ENCODE assay signal across 8 cellular contexts in the genomic region with DNA sequence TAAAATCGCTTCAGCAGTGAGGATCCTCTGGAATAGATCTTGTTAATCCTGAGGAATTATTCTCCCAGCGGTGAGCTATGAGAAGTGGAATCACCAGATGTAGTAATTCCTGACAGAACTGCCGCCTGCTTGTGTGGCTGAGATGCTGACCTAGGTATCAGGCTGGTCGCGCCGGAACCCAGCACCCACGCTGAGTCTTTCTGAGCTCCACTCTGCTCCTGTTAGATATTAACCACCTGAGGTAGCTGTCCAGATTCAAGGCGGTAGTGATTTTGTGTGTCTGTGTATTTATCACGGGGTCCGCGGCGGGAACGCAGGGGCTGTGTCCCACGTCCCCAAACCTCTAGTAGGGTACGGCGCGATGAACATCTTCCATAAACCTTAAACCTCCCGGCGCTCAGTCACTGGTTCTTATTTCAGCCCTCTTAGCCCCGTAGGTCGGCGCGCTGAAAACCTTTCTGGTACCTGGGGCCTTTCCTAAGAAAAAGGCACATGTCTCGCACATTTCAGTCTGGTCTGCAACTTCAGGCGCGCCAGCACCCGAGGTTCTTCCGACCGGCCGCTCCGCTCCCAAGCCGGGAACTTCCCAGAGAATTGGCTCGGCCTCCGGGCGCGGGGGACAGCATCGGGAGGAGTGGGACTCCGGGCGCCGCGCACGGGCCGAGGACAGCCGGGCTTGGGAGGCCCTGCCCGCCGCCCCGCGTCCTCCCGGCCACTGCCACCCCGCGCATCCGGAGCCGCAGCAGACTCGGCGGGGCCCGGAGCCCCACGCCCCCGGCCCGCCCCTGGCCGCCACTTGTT. TPM values are rescaled to one million over a fixed set of nuclear protein-coding genes. Genes with fewer than 3 reads are reported as not detected.
DNase-seq lines count a peak whose midpoint lies in the region; ATAC-seq, FAIRE-seq and TF ChIP-seq lines count a peak whose summit lies in the region.

No MANE protein-coding gene starts in this region.

- H3K36me3 ChIP-seq in CD4-positive, CD25-positive, alpha-beta regulatory T cell (ENCODE audit: control insufficient read depth, insufficient read depth, low read length): no peaks in the 10 kb centered on the region
- H3K36me3 ChIP-seq in WERI-Rb-1 (peaks cover 43% of the 10 kb centered on the region), esophagus (ENCODE audit: control insufficient read depth in 2 of 2, insufficient read depth in 2 of 2, low read length in 1 of 2) (peaks cover 0 to 5% of the 10 kb centered on the region in 2 donors)

- no peak for TF ChIP-seq CTCF in WERI-Rb-1 (IDR thresholded peaks at IDR 0.05; ENCODE audit: low read depth, low read length)
- TF ChIP-seq CTCF in neural crest cell (conservative IDR thresholded peaks at IDR 0.05): no peak

- H3K4me1 ChIP-seq in CD4-positive, CD25-positive, alpha-beta regulatory T cell (ENCODE audit: control insufficient read depth, insufficient read depth, low read length, poor library complexity, severe bottlenecking): peaks cover 41% of the 10 kb centered on the region
- H3K4me1 ChIP-seq in esophagus (ENCODE audit: control insufficient read depth in 2 of 2, insufficient read depth in 2 of 2, low read length in 1 of 2): peaks cover 11 to 26% of the 10 kb centered on the region in 2 donors

- no peaks in the 10 kb centered on the region for H3K27me3 ChIP-seq in CD4-positive, CD25-positive, alpha-beta regulatory T cell (ENCODE audit: control insufficient read depth, insufficient read depth, low read length)
- H3K27me3 ChIP-seq in WERI-Rb-1 (ENCODE audit: insufficient read depth, low read depth, severe bottlenecking): no peaks in the 10 kb centered on the region
- no peaks in the 10 kb centered on the region for H3K27me3 ChIP-seq in esophagus (ENCODE audit: control insufficient read depth in 1 of 2, insufficient read depth in 2 of 2, low read length in 2 of 2)

- WGBS in esophagus, 2 donors: 1 to 2% methylated on average over 44 to 60 of the region's 60 CpGs

- peak; percentile 57 for FAIRE-seq in HTR-8/SVneo (lab: Jason Lieb, UNC)

- H3K4me1 Mint-ChIP-seq in CD4-positive, CD25-positive, alpha-beta regulatory T cell: peaks cover 30 to 65% (median 51%) of the 10 kb centered on the region in 4 donors
- peaks cover 42% of the 10 kb centered on the region for H3K4me1 Mint-ChIP-seq in neural crest cell

- no peaks in the 10 kb centered on the region for H3K27me3 Mint-ChIP-seq in CD4-positive, CD25-positive, alpha-beta regulatory T cell
- no peaks in the 10 kb centered on the region for H3K27me3 Mint-ChIP-seq in neural crest cell (ENCODE audit: low read depth)

- no peak for ATAC-seq in CD4-positive, CD25-positive, alpha-beta regulatory T cell (ENCODE audit: low read depth in 2 of 2)
- peak; percentile 1 for ATAC-seq in GM18498 (IDR thresholded peaks at IDR 0.05; ENCODE audit: unreplicated experiment)
- no peak for ATAC-seq in GM18519 (IDR thresholded peaks at IDR 0.05; ENCODE audit: low FRiP score, unreplicated experiment)
- no peak for ATAC-seq in GM21786 (IDR thresholded peaks at IDR 0.05; ENCODE audit: unreplicated experiment)

- DNase-seq in CD4-positive, CD25-positive, alpha-beta regulatory T cell: peak in 1 of 3 donors; percentile 62
- DNase-seq in HTR-8/SVneo (ENCODE audit: insufficient read length, low spot score) (peak; percentile 75), WERI-Rb-1 (peak; percentile 38), neural crest cell (ENCODE audit: low read depth, low spot score) (no peak)

- peak overlapping the region; percentile 93 to 96 (median 94) for H3K4me3 Mint-ChIP-seq in CD4-positive, CD25-positive, alpha-beta regulatory T cell
- peak overlapping the region; percentile 90 for H3K4me3 Mint-ChIP-seq in neural crest cell

- H3K27ac ChIP-seq in CD4-positive, CD25-positive, alpha-beta regulatory T cell (ENCODE audit: insufficient read depth, low read length, poor library complexity, severe bottlenecking): peak overlapping the region; percentile 69
- peak overlapping the region; percentile 61 for H3K27ac ChIP-seq in WERI-Rb-1
- H3K27ac ChIP-seq in esophagus (ENCODE audit: low read depth in 2 of 2, low read length in 1 of 2): peak overlapping the region; percentile 57 to 94

- H3K9me3 Mint-ChIP-seq in CD4-positive, CD25-positive, alpha-beta regulatory T cell: no peaks in the 10 kb centered on the region
- H3K9me3 Mint-ChIP-seq in neural crest cell: no peaks in the 10 kb centered on the region

- peak overlapping the region; percentile 86 to 90 (median 89) for H3K27ac Mint-ChIP-seq in CD4-positive, CD25-positive, alpha-beta regulatory T cell
- H3K27ac Mint-ChIP-seq in neural crest cell (ENCODE audit: unreplicated experiment): peak overlapping the region; percentile 24

- peak overlapping the region; percentile 73 for H3K4me3 ChIP-seq in CD4-positive, CD25-positive, alpha-beta regulatory T cell (ENCODE audit: low read depth, low read length)
- H3K4me3 ChIP-seq in WERI-Rb-1 (ENCODE audit: low read depth, low read length): peak overlapping the region; percentile 82
- peak overlapping the region; percentile 70 to 86 for H3K4me3 ChIP-seq in esophagus (ENCODE audit: low read depth in 1 of 2, low read length in 2 of 2)

- no peaks in the 10 kb centered on the region for H3K9me3 ChIP-seq in CD4-positive, CD25-positive, alpha-beta regulatory T cell (ENCODE audit: control insufficient read depth in 2 of 2, low read length in 2 of 2)
- no peaks in the 10 kb centered on the region for H3K9me3 ChIP-seq in WERI-Rb-1 (ENCODE audit: severe bottlenecking)
- no peaks in the 10 kb centered on the region for H3K9me3 ChIP-seq in esophagus (ENCODE audit: control insufficient read depth in 2 of 2, insufficient read depth in 1 of 2, low read depth in 1 of 2, low read length in 1 of 2)

- peaks cover 8% of the 10 kb centered on the region for H3K36me3 Mint-ChIP-seq in CD4-positive, CD25-positive, alpha-beta regulatory T cell
- peaks cover 10% of the 10 kb centered on the region for H3K36me3 Mint-ChIP-seq in neural crest cell (ENCODE audit: low read depth)

RNA-seq across cellular contexts. Expression of a gene that starts 0.5 kb away (rescaled TPM):
- total RNA-seq in CD4-positive, CD25-positive, alpha-beta regulatory T cell: 33.1 TPM
- polyA plus RNA-seq in CD4-positive, CD25-positive, alpha-beta regulatory T cell: 10 to 100 TPM in 2 of 4 donors, 1 to 10 TPM in 2; 4.9 to 14.0 (median 7.9) TPM
- 1 to 10 TPM; 3.8 to 3.9 TPM for polyA plus RNA-seq in esophagus
- total RNA-seq in neural crest cell: 32.6 and 33.9 TPM in 2 replicates

RNA-seq across cellular contexts. Expression of a gene that starts 28.3 kb away (rescaled TPM):
- total RNA-seq in CD4-positive, CD25-positive, alpha-beta regulatory T cell: 16.4 TPM
- polyA plus RNA-seq in CD4-positive, CD25-positive, alpha-beta regulatory T cell: 1 to 10 TPM in 1 of 4 donors, under 1 TPM in 3; 0.68 to 1.1 (median 0.90) TPM
- 1 to 10 TPM; 1.2 to 5.0 TPM for polyA plus RNA-seq in esophagus
- total RNA-seq in neural crest cell: 9.3 and 11.4 TPM in 2 replicates

RNA-seq across cellular contexts. Expression of a gene that starts 42.3 kb away (rescaled TPM):
- total RNA-seq in CD4-positive, CD25-positive, alpha-beta regulatory T cell: 31.9 TPM
- polyA plus RNA-seq in CD4-positive, CD25-positive, alpha-beta regulatory T cell: 10 to 100 TPM; 30.2 to 44.4 (median 37.6) TPM
- polyA plus RNA-seq in esophagus: 10 to 100 TPM; 11.9 to 12.2 TPM
- 23.4 and 25.8 TPM in 2 replicates for total RNA-seq in neural crest cell

RNA-seq across cellular contexts. Expression of a gene that starts 54.4 kb away (rescaled TPM):
- total RNA-seq in CD4-positive, CD25-positive, alpha-beta regulatory T cell: 23.3 TPM
- 1 to 10 TPM; 1.3 to 3.1 (median 2.2) TPM for polyA plus RNA-seq in CD4-positive, CD25-positive, alpha-beta regulatory T cell
- 10 to 100 TPM; 13.1 to 14.2 TPM for polyA plus RNA-seq in esophagus
- total RNA-seq in neural crest cell: 102 and 103 TPM in 2 replicates

RNA-seq across cellular contexts. Expression of a gene that starts 54.8 kb away (rescaled TPM):
- total RNA-seq in CD4-positive, CD25-positive, alpha-beta regulatory T cell: 11.2 TPM
- polyA plus RNA-seq in CD4-positive, CD25-positive, alpha-beta regulatory T cell: 1 to 10 TPM in 3 of 4 donors, under 1 TPM in 1; 0.98 to 3.2 (median 2.6) TPM
- 1 to 10 TPM; 3.2 to 5.0 TPM for polyA plus RNA-seq in esophagus
- total RNA-seq in neural crest cell: 11.8 and 14.4 TPM in 2 replicates
